Comparison of ENCODE assay signal across 8 cellular contexts in the genomic region with DNA sequence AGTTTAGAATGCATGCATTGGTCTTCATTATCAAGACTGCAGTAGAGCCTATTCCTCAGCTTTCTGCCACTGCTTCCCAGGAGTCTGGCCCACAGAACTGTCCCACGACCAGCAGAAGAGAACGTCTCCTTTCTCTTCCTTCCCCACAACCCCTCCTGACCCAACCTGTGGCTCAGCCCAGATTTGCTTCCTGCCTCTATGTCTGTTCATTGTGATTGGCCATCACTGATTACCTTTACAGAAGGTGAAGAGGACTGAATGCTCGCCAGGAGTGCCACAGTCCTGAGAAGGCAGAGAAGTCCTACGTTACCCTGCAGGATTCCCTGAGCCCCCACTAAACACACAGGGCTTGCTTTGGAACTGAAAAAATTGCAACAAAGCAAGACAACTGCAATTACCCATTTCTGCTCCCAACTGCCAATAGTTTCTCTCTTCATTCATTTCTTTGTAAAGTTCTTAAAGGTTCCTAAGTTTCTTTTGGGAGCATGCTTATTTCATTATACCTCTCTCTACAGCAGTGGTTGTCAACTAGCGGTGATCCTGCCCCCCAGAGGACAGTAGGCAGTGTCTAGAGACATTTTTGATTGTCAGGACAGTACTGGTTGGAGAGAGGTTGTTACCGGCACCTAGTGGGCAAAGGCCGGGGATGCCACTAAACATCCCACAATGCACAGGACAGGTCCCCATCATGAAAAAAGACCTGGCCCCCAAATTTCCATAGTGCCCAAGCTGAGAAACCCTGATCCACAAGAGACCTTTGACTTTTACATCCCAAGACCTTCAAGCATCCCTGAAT. TPM values are rescaled to one million over a fixed set of nuclear protein-coding genes. Genes with fewer than 3 reads are reported as not detected.
DNase-seq lines count a peak whose midpoint lies in the region; ATAC-seq and TF ChIP-seq lines count a peak whose summit lies in the region.

No MANE protein-coding gene starts in this region.

- peak overlapping the region; percentile 76 to 87 for H3K27ac Mint-ChIP-seq in natural killer cell treated with Interleukin-12 subunit alpha and Interleukin-12 subunit beta and Interleukin-15 and Interleukin-18, amount 100 ng/mL, for 72 hours

- H3K4me3 ChIP-seq in brain microvascular endothelial cell (ENCODE audit: low read depth, low read length) (no peak overlapping the region), esophagus muscularis mucosa (no peak overlapping the region)

- no peak overlapping the region for H3K27ac ChIP-seq in brain microvascular endothelial cell
- H3K27ac ChIP-seq in esophagus muscularis mucosa (replicated peaks in 1 of 4) = no peak overlapping the region

- WGBS in esophagus muscularis mucosa = 76% methylated on average over 7 of the region's 7 CpGs

- no peaks in the 10 kb centered on the region for H3K36me3 Mint-ChIP-seq in natural killer cell treated with Interleukin-12 subunit alpha and Interleukin-12 subunit beta and Interleukin-15 and Interleukin-18, amount 100 ng/mL, for 72 hours

- in situ Hi-C loops in brain microvascular endothelial cell (cut with HindIII; ENCODE audit: low pct_ligation_motif_present, low sequenced_read_pairs) = no loop called here

- peak; percentile 19 for DNase-seq in activated naive CD4-positive, alpha-beta T cell treated with Interleukin-2 at 50 U/mL for 16 hours
- no peak for DNase-seq in activated naive CD4-positive, alpha-beta T cell (lab: John Stamatoyannopoulos, UW)
- DNase-seq in NCI-H524 (lab: John Stamatoyannopoulos, UW) = peak; percentile 81 to 88
- no peak for DNase-seq in brain microvascular endothelial cell
- no peak for DNase-seq in natural killer cell treated with Interleukin-12 subunit alpha and Interleukin-12 subunit beta and Interleukin-15 and Interleukin-18, amount 100 ng/mL, for 72 hours (ENCODE audit: low spot score)
- DNase-seq in esophagus muscularis mucosa (ENCODE audit: extremely low spot score) = no peak

- no peaks in the 10 kb centered on the region for H3K27me3 Mint-ChIP-seq in natural killer cell treated with Interleukin-12 subunit alpha and Interleukin-12 subunit beta and Interleukin-15 and Interleukin-18, amount 100 ng/mL, for 72 hours

- TF ChIP-seq EP300 in esophagus muscularis mucosa (IDR thresholded peaks at IDR 0.05) = no peak

- ATAC-seq in natural killer cell treated with Interleukin-12 subunit alpha and Interleukin-12 subunit beta and Interleukin-15 and Interleukin-18, amount 100 ng/mL, for 72 hours = peak in 1 of 2 donors; percentile 5
- ATAC-seq in GM18511 (IDR thresholded peaks at IDR 0.05; ENCODE audit: unreplicated experiment) = no peak
- no peak for ATAC-seq in HG03520 (IDR thresholded peaks at IDR 0.05; ENCODE audit: unreplicated experiment)

- peak; percentile 63 for TF ChIP-seq CTCF in brain microvascular endothelial cell (IDR thresholded peaks at IDR 0.05; ENCODE audit: low read depth, low read length, missing control alignments)
- TF ChIP-seq CTCF in esophagus muscularis mucosa (IDR thresholded peaks at IDR 0.05) = peak in 1 of 3 experiments; percentile 8

- peak overlapping the region; percentile 83 for H3K4me3 Mint-ChIP-seq in natural killer cell treated with Interleukin-12 subunit alpha and Interleukin-12 subunit beta and Interleukin-15 and Interleukin-18, amount 100 ng/mL, for 72 hours

- TF ChIP-seq POLR2A in esophagus muscularis mucosa (IDR thresholded peaks at IDR 0.05; ENCODE audit: low read depth) = no peak

- intact Hi-C loops in esophagus muscularis mucosa (cut with DNase I) = no loop called here

- peaks cover 54 to 55% of the 10 kb centered on the region in 2 donors for H3K4me1 Mint-ChIP-seq in natural killer cell treated with Interleukin-12 subunit alpha and Interleukin-12 subunit beta and Interleukin-15 and Interleukin-18, amount 100 ng/mL, for 72 hours (ENCODE audit: low read depth in 2 of 2)

- peaks cover 7 to 29% (median 19%) of the 10 kb centered on the region in 4 donors for H3K4me1 ChIP-seq in esophagus muscularis mucosa

- H3K36me3 ChIP-seq in brain microvascular endothelial cell (replicated peaks) (peaks cover 20% of the 10 kb centered on the region), esophagus muscularis mucosa (peaks cover 0 to 47% (median 16%) of the 10 kb centered on the region in 4 donors)

- H3K9me3 ChIP-seq in esophagus muscularis mucosa = no peaks in the 10 kb centered on the region

- H3K27me3 ChIP-seq in brain microvascular endothelial cell (replicated peaks) (no peaks in the 10 kb centered on the region), esophagus muscularis mucosa (no peaks in the 10 kb centered on the region)

- H3K9me3 Mint-ChIP-seq in natural killer cell treated with Interleukin-12 subunit alpha and Interleukin-12 subunit beta and Interleukin-15 and Interleukin-18, amount 100 ng/mL, for 72 hours = no peaks in the 10 kb centered on the region

RNA-seq across cellular contexts. Expression of a gene that starts 4.5 kb away (rescaled TPM):
- total RNA-seq in natural killer cell treated with Interleukin-12 subunit alpha and Interleukin-12 subunit beta and Interleukin-15 and Interleukin-18, amount 100 ng/mL, for 72 hours = 10 to 100 TPM; 42.9 to 60.7 TPM
- 10 to 100 TPM; 10.4 to 22.4 (median 17.7) TPM for total RNA-seq in esophagus muscularis mucosa

RNA-seq across cellular contexts. Expression of a gene that starts 32.2 kb away (rescaled TPM):
- 100 to 1,000 TPM; 159 to 187 TPM for total RNA-seq in natural killer cell treated with Interleukin-12 subunit alpha and Interleukin-12 subunit beta and Interleukin-15 and Interleukin-18, amount 100 ng/mL, for 72 hours
- 10 to 100 TPM in 2 of 4 donors, 1 to 10 TPM in 2; 8.9 to 12.1 (median 11.0) TPM for total RNA-seq in esophagus muscularis mucosa

RNA-seq across cellular contexts. Expression of a gene that starts 43.6 kb away (rescaled TPM):
- total RNA-seq in natural killer cell treated with Interleukin-12 subunit alpha and Interleukin-12 subunit beta and Interleukin-15 and Interleukin-18, amount 100 ng/mL, for 72 hours = 1 to 10 TPM; 1.3 to 3.3 TPM
- total RNA-seq in esophagus muscularis mucosa = 1 to 10 TPM; 1.4 to 3.3 (median 2.5) TPM

Comparison
In these comparisons a context has a peak if more than half of its experiments do, and no peak if none do; other contexts are left out.
1. DNase-seq: peak in activated naive CD4-positive, alpha-beta T cell treated with Interleukin-2 at 50 U/mL for 16 hours (single experiment) and NCI-H524 (2 of 2); none in activated naive CD4-positive, alpha-beta T cell (0 of 4), brain microvascular endothelial cell (single experiment), natural killer cell treated with Interleukin-12 subunit alpha and Interleukin-12 subunit beta and Interleukin-15 and Interleukin-18, amount 100 ng/mL, for 72 hours (single experiment) and esophagus muscularis mucosa (single experiment).
2. RNA of a gene that starts 32.2 kb away (total RNA-seq): 159 to 187 TPM in natural killer cell treated with Interleukin-12 subunit alpha and Interleukin-12 subunit beta and Interleukin-15 and Interleukin-18, amount 100 ng/mL, for 72 hours; 8.9 to 12.1 TPM in esophagus muscularis mucosa; every median in the first group is over 10 times any median in the second.